Comparison of ENCODE assay signal across 8 cellular contexts in the genomic region with DNA sequence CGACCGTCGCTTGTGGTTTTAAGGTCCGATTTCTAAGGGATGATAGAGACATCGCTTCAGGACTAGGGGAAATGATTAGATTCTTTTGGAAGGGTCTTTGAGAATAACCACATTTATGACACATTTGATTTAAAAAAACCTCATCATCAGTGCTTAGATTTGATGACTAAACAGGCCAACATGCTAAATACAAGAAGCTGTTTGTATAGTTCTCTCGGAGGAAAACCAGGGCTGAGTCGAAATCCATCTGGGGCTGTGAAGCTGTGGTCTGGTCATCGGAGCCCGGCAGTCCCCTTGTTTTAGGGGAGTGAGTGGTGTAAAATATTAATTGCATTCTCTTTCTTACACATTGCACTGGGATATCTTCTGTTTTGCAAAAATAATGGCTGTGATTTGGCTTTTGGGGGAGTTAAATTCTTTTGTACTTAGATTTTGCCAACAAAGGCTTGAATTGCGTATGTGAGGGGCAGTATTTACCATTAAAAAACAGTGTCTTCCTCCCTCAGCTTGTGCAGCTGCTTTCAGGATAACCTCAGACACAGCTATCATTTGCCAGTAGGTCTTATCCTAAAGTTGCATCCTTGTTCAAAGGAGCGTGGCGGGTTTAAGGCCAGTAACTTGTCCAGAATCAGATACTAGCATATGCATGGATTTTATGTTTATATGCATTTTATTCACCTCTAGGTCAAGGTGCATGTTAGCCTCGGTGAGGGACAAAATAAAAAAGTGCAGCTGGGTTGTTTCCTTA. TPM values are rescaled to one million over a fixed set of nuclear protein-coding genes. Genes with fewer than 3 reads are reported as not detected.
DNase-seq lines count a peak whose midpoint lies in the region; ATAC-seq and TF ChIP-seq lines count a peak whose summit lies in the region.

No MANE protein-coding gene starts in this region.

- peak overlapping the region; percentile 86 for H3K4me2 ChIP-seq in MM.1S (ENCODE audit: low read depth, low read length)

- TF ChIP-seq CTCF in MM.1S (IDR thresholded peaks at IDR 0.05; ENCODE audit: low read length): no peak
- no peak for TF ChIP-seq CTCF in cardiac fibroblast (IDR thresholded peaks at IDR 0.05; ENCODE audit: low read depth, low read length)

- no peaks in the 10 kb centered on the region for H3K36me3 ChIP-seq in MM.1S (replicated peaks; ENCODE audit: insufficient read depth, low read length)

- H3K4me3 ChIP-seq in MM.1S (ENCODE audit: low read length) (peak overlapping the region; percentile 60), cardiac fibroblast (replicated peaks in 1 of 2; ENCODE audit: low read depth in 2 of 2, low read length in 2 of 2) (peak overlapping the region; percentile 49 to 68), mononuclear cell (ENCODE audit: low read length) (peak overlapping the region; percentile 89)

- no peaks in the 10 kb centered on the region for H4K20me1 ChIP-seq in MM.1S (ENCODE audit: insufficient read depth, low read length)

- H3K9me2 ChIP-seq in MM.1S (replicated peaks; ENCODE audit: insufficient read depth, low read length): no peaks in the 10 kb centered on the region

- no peaks in the 10 kb centered on the region for H3F3A ChIP-seq in MM.1S (ENCODE audit: insufficient read depth, low read length)

- H3K27me3 ChIP-seq in MM.1S (replicated peaks; ENCODE audit: insufficient read depth, low read length) (no peaks in the 10 kb centered on the region), mononuclear cell (ENCODE audit: insufficient read depth, low read length) (no peaks in the 10 kb centered on the region)

- peak; percentile 20 for DNase-seq in NK-92 treated with Interleukin-12 subunit alpha and Interleukin-12 subunit beta, amount 100 ng/mL, for 24 hours (lab: John Stamatoyannopoulos, UW)
- DNase-seq in NK-92 (lab: John Stamatoyannopoulos, UW; ENCODE audit: unreplicated experiment) (no peak), MM.1S (no peak), cardiac fibroblast (ENCODE audit: low read depth in 2 of 2) (peak in 1 of 2 donors; percentile 32), AG20443 (ENCODE audit: low spot score) (no peak), NCI-H446 treated with DMSO at 0.1 percent for 48 hours (lab: John Stamatoyannopoulos, UW) (no peak)

- H3K79me2 ChIP-seq in MM.1S (ENCODE audit: low read length): no peaks in the 10 kb centered on the region

- H3K9me3 ChIP-seq in MM.1S (replicated peaks; ENCODE audit: insufficient read depth, low read length) (no peaks in the 10 kb centered on the region), mononuclear cell (ENCODE audit: low read depth, low read length) (no peaks in the 10 kb centered on the region)

- H3K9ac ChIP-seq in MM.1S (ENCODE audit: low read length): peak overlapping the region; percentile 52; the same call in 1 of the 2 replicates

- H3K27ac ChIP-seq in MM.1S (ENCODE audit: low read length): peak overlapping the region; percentile 18; the same call in 1 of the 2 replicates

- no peak for ATAC-seq in HG03095 (IDR thresholded peaks at IDR 0.05; ENCODE audit: unreplicated experiment)

- peak overlapping the region; percentile 61; the same call in 1 of the 2 replicates for H2AFZ ChIP-seq in MM.1S (ENCODE audit: low read length)

- H3K4me1 ChIP-seq in MM.1S (ENCODE audit: low read length): no peaks in the 10 kb centered on the region
- H3K4me1 ChIP-seq in mononuclear cell (ENCODE audit: insufficient read depth, low read length): peaks cover 68% of the 10 kb centered on the region

RNA-seq across cellular contexts. Expression of gene GNG2, which starts 0.6 kb away (rescaled TPM):
- 180 TPM for total RNA-seq in mononuclear cell
